In the genomic region with DNA sequence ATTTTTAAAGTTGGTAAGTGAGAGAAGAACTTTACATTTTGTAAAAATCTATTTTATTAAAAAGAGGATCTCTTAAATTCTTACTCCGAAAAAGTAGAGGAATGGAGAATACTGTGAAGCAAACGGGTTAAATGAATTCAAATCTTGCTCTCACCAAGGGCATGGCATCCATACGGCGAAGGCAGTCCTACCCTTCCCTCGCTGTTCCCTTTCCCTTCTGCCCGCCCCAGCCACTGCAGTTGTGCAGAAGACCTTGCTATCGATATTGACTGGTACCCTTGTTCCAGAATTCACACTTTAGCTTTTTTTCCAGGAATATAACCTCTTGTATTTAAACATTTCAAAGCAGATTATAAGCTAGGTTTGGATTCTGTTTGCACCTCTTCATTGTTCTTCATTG, we compare ENCODE assay signal across 1 cellular context.
TF ChIP-seq lines count a peak whose summit lies in the region.

No MANE protein-coding gene starts in this region.

TF ChIP-seq in GM23338, 12 proteins besides CTCF, POLR2A, EP300 and RAD21 (continued from another document):
- TF ChIP-seq, protein P1, sequence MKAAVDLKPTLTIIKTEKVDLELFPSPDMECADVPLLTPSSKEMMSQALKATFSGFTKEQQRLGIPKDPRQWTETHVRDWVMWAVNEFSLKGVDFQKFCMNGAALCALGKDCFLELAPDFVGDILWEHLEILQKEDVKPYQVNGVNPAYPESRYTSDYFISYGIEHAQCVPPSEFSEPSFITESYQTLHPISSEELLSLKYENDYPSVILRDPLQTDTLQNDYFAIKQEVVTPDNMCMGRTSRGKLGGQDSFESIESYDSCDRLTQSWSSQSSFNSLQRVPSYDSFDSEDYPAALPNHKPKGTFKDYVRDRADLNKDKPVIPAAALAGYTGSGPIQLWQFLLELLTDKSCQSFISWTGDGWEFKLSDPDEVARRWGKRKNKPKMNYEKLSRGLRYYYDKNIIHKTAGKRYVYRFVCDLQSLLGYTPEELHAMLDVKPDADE (IDR thresholded peaks at IDR 0.05): no peak
- TF ChIP-seq EZH2 (IDR thresholded peaks at IDR 0.05; ENCODE audit: low read depth, unreplicated experiment) (no peak), POLR2AphosphoS5 (IDR thresholded peaks at IDR 0.05; ENCODE audit: low read depth) (no peak), CREB1 (CRISPR knock-in tag; IDR thresholded peaks at IDR 0.05; ENCODE audit: low read depth) (no peak), ZNF114 (CRISPR knock-in tag; IDR thresholded peaks at IDR 0.05) (no peak), EZH2phosphoT487 (IDR thresholded peaks at IDR 0.05; ENCODE audit: unreplicated experiment) (no peak), ZNF331 (CRISPR knock-in tag; IDR thresholded peaks at IDR 0.05; ENCODE audit: low read depth) (no peak)
- TF ChIP-seq, protein P2, sequence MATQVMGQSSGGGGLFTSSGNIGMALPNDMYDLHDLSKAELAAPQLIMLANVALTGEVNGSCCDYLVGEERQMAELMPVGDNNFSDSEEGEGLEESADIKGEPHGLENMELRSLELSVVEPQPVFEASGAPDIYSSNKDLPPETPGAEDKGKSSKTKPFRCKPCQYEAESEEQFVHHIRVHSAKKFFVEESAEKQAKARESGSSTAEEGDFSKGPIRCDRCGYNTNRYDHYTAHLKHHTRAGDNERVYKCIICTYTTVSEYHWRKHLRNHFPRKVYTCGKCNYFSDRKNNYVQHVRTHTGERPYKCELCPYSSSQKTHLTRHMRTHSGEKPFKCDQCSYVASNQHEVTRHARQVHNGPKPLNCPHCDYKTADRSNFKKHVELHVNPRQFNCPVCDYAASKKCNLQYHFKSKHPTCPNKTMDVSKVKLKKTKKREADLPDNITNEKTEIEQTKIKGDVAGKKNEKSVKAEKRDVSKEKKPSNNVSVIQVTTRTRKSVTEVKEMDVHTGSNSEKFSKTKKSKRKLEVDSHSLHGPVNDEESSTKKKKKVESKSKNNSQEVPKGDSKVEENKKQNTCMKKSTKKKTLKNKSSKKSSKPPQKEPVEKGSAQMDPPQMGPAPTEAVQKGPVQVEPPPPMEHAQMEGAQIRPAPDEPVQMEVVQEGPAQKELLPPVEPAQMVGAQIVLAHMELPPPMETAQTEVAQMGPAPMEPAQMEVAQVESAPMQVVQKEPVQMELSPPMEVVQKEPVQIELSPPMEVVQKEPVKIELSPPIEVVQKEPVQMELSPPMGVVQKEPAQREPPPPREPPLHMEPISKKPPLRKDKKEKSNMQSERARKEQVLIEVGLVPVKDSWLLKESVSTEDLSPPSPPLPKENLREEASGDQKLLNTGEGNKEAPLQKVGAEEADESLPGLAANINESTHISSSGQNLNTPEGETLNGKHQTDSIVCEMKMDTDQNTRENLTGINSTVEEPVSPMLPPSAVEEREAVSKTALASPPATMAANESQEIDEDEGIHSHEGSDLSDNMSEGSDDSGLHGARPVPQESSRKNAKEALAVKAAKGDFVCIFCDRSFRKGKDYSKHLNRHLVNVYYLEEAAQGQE (IDR thresholded peaks at IDR 0.05; ENCODE audit: unreplicated experiment): no peak
